8 cellular contexts compared by ENCODE assay signal in the genomic region with DNA sequence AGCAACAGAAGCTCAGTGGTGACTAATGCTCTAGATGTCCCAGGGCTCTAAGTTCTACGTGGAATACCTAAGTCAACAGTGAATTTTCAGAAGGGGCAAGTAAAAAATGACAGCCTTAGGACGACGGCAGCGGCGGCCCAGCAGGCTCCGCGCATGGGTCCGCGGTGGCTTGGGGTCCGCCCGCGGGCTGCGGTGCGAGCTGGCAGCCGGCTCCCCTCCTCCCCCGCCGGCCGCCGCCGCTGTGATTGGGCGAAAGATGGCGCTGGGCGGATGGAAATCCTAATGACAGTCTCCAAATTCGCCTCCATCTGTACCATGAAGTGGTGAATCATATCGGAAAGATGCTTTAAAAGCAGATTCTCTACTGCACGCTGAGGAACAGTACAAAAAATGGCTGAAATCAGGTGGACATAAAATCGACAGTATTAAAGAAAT.
A peak's percentile ranks its signal among the peaks of the same experiment; 100 is the strongest.
DNase-seq lines count a peak whose midpoint lies in the region; ATAC-seq and TF ChIP-seq lines count a peak whose summit lies in the region.

No MANE protein-coding gene starts in this region.

- H3K27ac Mint-ChIP-seq in neural crest cell (ENCODE audit: unreplicated experiment) (no peak overlapping the region), Caco-2 (ENCODE audit: unreplicated experiment) (no peak overlapping the region)

- DNase-seq in GM12865 (ENCODE audit: low read depth) (peak; percentile 29), NCI-H2171 (lab: John Stamatoyannopoulos, UW) (peak; percentile 70), activated T-cell treated with anti-CD3 and anti-CD28 coated beads for 4 hours (peak; percentile 17), fibroblast of mammary gland (ENCODE audit: low read depth) (peak; percentile 81), neural crest cell (ENCODE audit: low read depth, low spot score) (peak; percentile 60), tibial artery (no peak), Caco-2 (no peak)

- H3K27me3 Mint-ChIP-seq in neural crest cell (ENCODE audit: low read depth) = peaks cover 5% of the 10 kb centered on the region
- no peaks in the 10 kb centered on the region for H3K27me3 Mint-ChIP-seq in Caco-2 (ENCODE audit: insufficient read depth, unreplicated experiment)

- peak overlapping the region; percentile 29 for H3K4me3 Mint-ChIP-seq in neural crest cell
- H3K4me3 Mint-ChIP-seq in Caco-2 (ENCODE audit: unreplicated experiment) = no peak overlapping the region

- no peaks in the 10 kb centered on the region for H3K9me3 Mint-ChIP-seq in neural crest cell
- H3K9me3 Mint-ChIP-seq in Caco-2 (ENCODE audit: unreplicated experiment) = no peaks in the 10 kb centered on the region

- POLR2A ChIA-PET in Caco-2 (lab: Charles Lee) = no interaction called here

- H3K4me1 Mint-ChIP-seq in neural crest cell (peaks cover 26% of the 10 kb centered on the region), Caco-2 (ENCODE audit: low read depth, unreplicated experiment) (peaks cover 6% of the 10 kb centered on the region)

- CTCF ChIA-PET in Caco-2 (lab: Charles Lee) = no interaction called here

- ATAC-seq in GM21423 (IDR thresholded peaks at IDR 0.05; ENCODE audit: unreplicated experiment) = no peak

- peak overlapping the region; percentile 55 to 60 for H3K27ac ChIP-seq in tibial artery

- no peak for TF ChIP-seq CTCF in GM12865 (IDR thresholded peaks at IDR 0.05; ENCODE audit: insufficient read depth, low read depth, low read length, missing control alignments)
- no peak for TF ChIP-seq CTCF in fibroblast of mammary gland (conservative IDR thresholded peaks at IDR 0.05; ENCODE audit: control insufficient read depth, insufficient read depth, low read depth, low read length)
- no peak for TF ChIP-seq CTCF in neural crest cell (conservative IDR thresholded peaks at IDR 0.05)
- no peak for TF ChIP-seq CTCF in tibial artery (IDR thresholded peaks at IDR 0.05)
- no peak for TF ChIP-seq CTCF in Caco-2 (IDR thresholded peaks at IDR 0.05; ENCODE audit: insufficient read depth in 1 of 2, low read depth in 1 of 2, low read length in 1 of 2, severe bottlenecking in 1 of 2, unreplicated experiment in 1 of 2)

- H3K36me3 Mint-ChIP-seq in neural crest cell (ENCODE audit: low read depth) = no peaks in the 10 kb centered on the region
- H3K36me3 Mint-ChIP-seq in Caco-2 (ENCODE audit: insufficient read depth, unreplicated experiment) = no peaks in the 10 kb centered on the region

- H3K4me1 ChIP-seq in tibial artery = peaks cover 0 to 17% (median 4%) of the 10 kb centered on the region in 4 donors
- no peaks in the 10 kb centered on the region for H3K4me1 ChIP-seq in Caco-2

- H3K36me3 ChIP-seq in tibial artery (no peaks in the 10 kb centered on the region), Caco-2 (ENCODE audit: control insufficient read depth, insufficient read depth, low read length) (no peaks in the 10 kb centered on the region)

- no peak overlapping the region; the same call in 1 of the 2 replicates for H3K4me3 ChIP-seq in GM12865 (ENCODE audit: low read depth, low read length)
- H3K4me3 ChIP-seq in fibroblast of mammary gland (ENCODE audit: control insufficient read depth, low read depth, low read length) = peak overlapping the region; percentile 47
- H3K4me3 ChIP-seq in tibial artery = peak overlapping the region; percentile 51 to 60
- no peak overlapping the region for H3K4me3 ChIP-seq in Caco-2 (ENCODE audit: low read depth, low read length)

- intact Hi-C loops in tibial artery (cut with DNase I; ENCODE audit: low total_unique reads) = no loop called here
- intact Hi-C loops in Caco-2 (cut with micrococcal nuclease; ENCODE audit: unreplicated experiment) = no loop called here

- H3K27me3 ChIP-seq in tibial artery (no peaks in the 10 kb centered on the region), Caco-2 (replicated peaks; ENCODE audit: control insufficient read depth, insufficient read depth, low read length) (no peaks in the 10 kb centered on the region)

- no TSS peak for BruUV-seq in Caco-2 (replicated peaks; lab: Mats Ljungman, UMichigan)

- no peaks in the 10 kb centered on the region for H3K9me3 ChIP-seq in tibial artery
- H3K9me3 ChIP-seq in Caco-2 = no peaks in the 10 kb centered on the region

Comparison
In these comparisons a context has a peak if more than half of its experiments do, and no peak if none do; other contexts are left out.
1. DNase-seq: peak in GM12865 (single experiment), NCI-H2171 (single experiment), activated T-cell treated with anti-CD3 and anti-CD28 coated beads for 4 hours (single experiment), fibroblast of mammary gland (single experiment) and neural crest cell (single experiment); none in tibial artery (0 of 2) and Caco-2 (0 of 2).
2. H3K4me3 ChIP-seq: peak in fibroblast of mammary gland (single experiment) and tibial artery (2 of 2); none in GM12865 (single experiment) and Caco-2 (single experiment).